Comparison of ENCODE assay signal across 8 cellular contexts in genomic region chr2:222306393-222307137, GRCh38. TPM values are rescaled to one million over a fixed set of nuclear protein-coding genes. Genes with fewer than 3 reads are reported as not detected.
DNase-seq lines count a peak whose midpoint lies in the region; ATAC-seq, FAIRE-seq and TF ChIP-seq lines count a peak whose summit lies in the region.

No MANE protein-coding gene starts in this region.

- no peak overlapping the region for H3K27ac ChIP-seq in Panc1 (ENCODE audit: low read length)

- no TSS peak for BruUV-seq in Panc1 (replicated peaks; lab: Mats Ljungman, UMichigan)

- in situ Hi-C loops in Panc1 (cut with HindIII; ENCODE audit: low pct_unique_long_range_greater_than_20kb, low sequenced_read_pairs): no loop called here

- TF ChIP-seq POLR2A in erythroblast (IDR thresholded peaks at IDR 0.05; ENCODE audit: low read length): no peak

- intact Hi-C loops in Panc1 (cut with micrococcal nuclease; ENCODE audit: unreplicated experiment): loop anchor here (5.0 kb wide), 1 partner anchor 244 kb away; no protein-coding TSS in a partner anchor

- no peaks in the 10 kb centered on the region for H3K9me3 ChIP-seq in Panc1 (ENCODE audit: control insufficient read depth, insufficient read depth, low read depth, low read length)

- POLR2A ChIA-PET in Panc1 (lab: Charles Lee): no interaction called here

- DNase-seq in GM12864 (ENCODE audit: low read depth) (no peak), Panc1 (ENCODE audit: low read depth, low spot score) (no peak), fibroblast of pulmonary artery (ENCODE audit: low read depth) (no peak), skeletal muscle cell (ENCODE audit: low read depth) (no peak), epidermal melanocyte (ENCODE audit: insufficient read length, low spot score) (no peak), erythroblast (lab: John Stamatoyannopoulos, UW) (no peak), GM19239 (ENCODE audit: insufficient read length, low spot score) (no peak)

- no peak for TF ChIP-seq CTCF in GM12864 (IDR thresholded peaks at IDR 0.05; ENCODE audit: low read depth, low read length, missing control alignments)
- no peak for TF ChIP-seq CTCF in Panc1 (IDR thresholded peaks at IDR 0.05)
- no peak for TF ChIP-seq CTCF in fibroblast of pulmonary artery (IDR thresholded peaks at IDR 0.05; ENCODE audit: low read length, missing control alignments)

- peaks cover 11% of the 10 kb centered on the region for H3K4me1 ChIP-seq in Panc1 (ENCODE audit: control insufficient read depth, insufficient read depth, low read length)

- peak overlapping the region; percentile 56 for H3K4me3 ChIP-seq in GM12864 (ENCODE audit: low read depth, low read length)
- peak overlapping the region; percentile 32 to 57 for H3K4me3 ChIP-seq in Panc1 (ENCODE audit: low read depth in 2 of 2, low read length in 2 of 2)
- peak overlapping the region; percentile 51 for H3K4me3 ChIP-seq in fibroblast of pulmonary artery (replicated peaks; ENCODE audit: low read depth, low read length)
- H3K4me3 ChIP-seq in skeletal muscle cell (ENCODE audit: low read depth, low read length): peak overlapping the region; percentile 48

- no peak for ATAC-seq in Panc1
- no peak for ATAC-seq in activated CD4-positive, CD25-positive, alpha-beta regulatory T cell treated with anti-CD3 and anti-CD28 coated beads, Interleukin-2, amount 50 U/mL, for 24 hours

- H3K36me3 ChIP-seq in Panc1 (ENCODE audit: control insufficient read depth, insufficient read depth, low read length): no peaks in the 10 kb centered on the region; the same call in 1 of the 2 replicates

- no peak for FAIRE-seq in GM19239 (lab: Jason Lieb, UNC)

- peaks cover 55% of the 10 kb centered on the region for H3K27me3 ChIP-seq in Panc1 (ENCODE audit: control insufficient read depth, insufficient read depth, low read length)

- CTCF ChIA-PET in Panc1 (lab: Charles Lee): no interaction called here

RNA-seq across cellular contexts. Expression of gene PAX3, which starts 7.8 kb away (rescaled TPM):
- not detected for total RNA-seq in Panc1 (2021; ENCODE audit: unreplicated experiment)
- polyA plus RNA-seq in Panc1 (2012; ENCODE audit: insufficient read length): not detected
